In genomic region chr9:126796758-126797157, GRCh38 we compare ENCODE assay signal across 27 cellular contexts. TPM values are rescaled to one million over a fixed set of nuclear protein-coding genes. Genes with fewer than 3 reads are reported as not detected.
A peak's percentile ranks its signal among the peaks of the same experiment; 100 is the strongest.
DNase-seq lines count a peak whose midpoint lies in the region; ATAC-seq, FAIRE-seq and TF ChIP-seq lines count a peak whose summit lies in the region.
"Had no signal": no experiment of that assay in that cellular context is flagged by ENCODE, and none has a peak within 500 bp of the region (broad histone marks: within the 10 kb centered on the region; RNA-seq: fewer than 3 reads in every experiment).

No MANE protein-coding gene starts in this region.

- H3K27me3 ChIP-seq in H9 (ENCODE audit: insufficient read depth, low read length) (no peaks in the 10 kb centered on the region), K562 (ENCODE audit: control insufficient read depth in 2 of 2, insufficient read depth in 2 of 2, low read length in 2 of 2) (peaks cover 17 to 32% of the 10 kb centered on the region in 2 experiments; a peak in 4 of 5 replicates)
- H3K27me3 ChIP-seq: BLaER1 treated with 17β-estradiol and CSF1 and Interleukin-3, amounts not matched to agents 10 nM and 100 nM; Peyer's patch had no signal

- no peaks in the 10 kb centered on the region for H3K4me1 Mint-ChIP-seq in H9
- H3K4me1 Mint-ChIP-seq in type B pancreatic cell (ENCODE audit: unreplicated experiment) = peaks cover 2% of the 10 kb centered on the region

- H3K23ac ChIP-seq in H9 (ENCODE audit: insufficient read length, low read depth, low read length) = no peak overlapping the region

- peaks cover 2 to 4% of the 10 kb centered on the region in 2 experiments; a peak in 2 of 5 replicates for H3K9me3 Mint-ChIP-seq in H9
- no peaks in the 10 kb centered on the region for H3K9me3 Mint-ChIP-seq in type B pancreatic cell
- H3K9me3 Mint-ChIP-seq: CD4-positive, alpha-beta T cell had no signal

- ATAC-seq in K562 = peak; percentile 44; the same call in 2 of the 3 replicates
- ATAC-seq in HG02759 (IDR thresholded peaks at IDR 0.05; ENCODE audit: unreplicated experiment) = no peak
- ATAC-seq: A549 had no signal

- no peak overlapping the region for H3K4me3 Mint-ChIP-seq in H9
- no peak overlapping the region for H3K4me3 Mint-ChIP-seq in type B pancreatic cell
- H3K4me3 Mint-ChIP-seq: CD4-positive, alpha-beta T cell had no signal

- no peak overlapping the region for H4K91ac ChIP-seq in H9 (ENCODE audit: insufficient read length, low read depth, low read length)

- H3K36me3 Mint-ChIP-seq in H9 (ENCODE audit: insufficient read depth in 1 of 3, low read depth in 3 of 3) (no peaks in the 10 kb centered on the region), type B pancreatic cell (no peaks in the 10 kb centered on the region)

- no peak for TF ChIP-seq RAD21 in K562 (CRISPR knock-in tag; conservative IDR thresholded peaks at IDR 0.05 in 1 of 2, IDR thresholded peaks at IDR 0.05 in 1 of 2)

- no peak overlapping the region for H3K27ac Mint-ChIP-seq in H9
- H3K27ac Mint-ChIP-seq in type B pancreatic cell = no peak overlapping the region
- H3K27ac Mint-ChIP-seq: CD4-positive, alpha-beta T cell had no signal

- peak overlapping the region; percentile 73 for H2AFZ ChIP-seq in H9 (ENCODE audit: low read length)
- peak overlapping the region; percentile 41; the same call in 1 of the 2 replicates for H2AFZ ChIP-seq in OCI-LY7 (ENCODE audit: low read length)
- peak overlapping the region; percentile 60 for H2AFZ ChIP-seq in K562 (ENCODE audit: low read depth, low read length)

- no peak overlapping the region for H4K8ac ChIP-seq in H9 (replicated peaks; ENCODE audit: insufficient read length, low read depth, low read length)

- H2BK12ac ChIP-seq in H9 (ENCODE audit: insufficient read length, low read depth, low read length) = no peak overlapping the region

- H3K9ac ChIP-seq in H9 (ENCODE audit: extremely low read depth, insufficient read length, low read length) (peak overlapping the region; percentile 7), K562 (ENCODE audit: insufficient read depth in 1 of 2, low read depth in 2 of 2, low read length in 2 of 2) (no peak overlapping the region)
- H3K9ac ChIP-seq: BLaER1 treated with 17β-estradiol and CSF1 and Interleukin-3, amounts not matched to agents 10 nM and 100 nM; SK-N-SH had no signal

- POLR2A ChIA-PET in OCI-LY7 (lab: Charles Lee) (interaction anchor here (0.6 kb wide), 1 partner anchor 12 kb away, joined by 3 read pairs; no protein-coding TSS in a partner anchor), K562 (lab: Yijun Ruan, JAX) (interaction anchor here (0.8 kb wide), 1 partner anchor 20 kb away, joined by 4 read pairs; no protein-coding TSS in a partner anchor)

- no peak overlapping the region for H3K4ac ChIP-seq in H9 (ENCODE audit: low read depth, low read length)

- no peaks in the 10 kb centered on the region for H4K20me1 ChIP-seq in H9 (ENCODE audit: control insufficient read depth, insufficient read depth, insufficient read length)
- H4K20me1 ChIP-seq in OCI-LY7 (ENCODE audit: insufficient read depth, low read length) = no peaks in the 10 kb centered on the region
- H4K20me1 ChIP-seq in K562 (replicated peaks; ENCODE audit: control insufficient read depth, insufficient read depth, low read length) = no peaks in the 10 kb centered on the region
- H4K20me1 ChIP-seq: BLaER1 treated with 17β-estradiol and CSF1 and Interleukin-3, amounts not matched to agents 10 nM and 100 nM had no signal

- no peak overlapping the region for H3K4me3 ChIP-seq in OCI-LY7 (ENCODE audit: low read depth, low read length, poor library complexity, severe bottlenecking)
- H3K4me3 ChIP-seq in K562 = no peak overlapping the region
- H3K4me3 ChIP-seq: A549; BLaER1 treated with 17β-estradiol and CSF1 and Interleukin-3, amounts not matched to agents 10 nM and 100 nM; Peyer's patch had no signal

- intact Hi-C loops in OCI-LY7 (cut with micrococcal nuclease; ENCODE audit: unreplicated experiment) (no loop called here), K562 (cut with micrococcal nuclease) (no loop called here)

- TF ChIP-seq CTCF in H9 (conservative IDR thresholded peaks at IDR 0.05) = no peak
- no peak for TF ChIP-seq CTCF in OCI-LY7 (conservative IDR thresholded peaks at IDR 0.05; ENCODE audit: low read length)
- no peak for TF ChIP-seq CTCF in K562 (IDR thresholded peaks at IDR 0.05 in 2 of 3, conservative IDR thresholded peaks at IDR 0.05 in 1 of 3; ENCODE audit: insufficient read depth in 2 of 3, low read depth in 1 of 3, low read length in 3 of 3)
- no peak for TF ChIP-seq CTCF in type B pancreatic cell (conservative IDR thresholded peaks at IDR 0.05)

- H3K27me3 Mint-ChIP-seq in H9 (ENCODE audit: low read depth) (peaks cover 27% of the 10 kb centered on the region), type B pancreatic cell (peaks cover 7% of the 10 kb centered on the region)

- CTCF ChIA-PET in OCI-LY7 (lab: Charles Lee; ENCODE audit: unreplicated experiment) (no interaction called here), K562 (lab: Yijun Ruan, JAX; ENCODE audit: low intra/inter-chr PET ratio) (no interaction called here)

- no peak overlapping the region for H2BK5ac ChIP-seq in H9 (ENCODE audit: insufficient read length, low read length)

- H3T11ph ChIP-seq in H9 (ENCODE audit: low read length) = no peak overlapping the region

- H3K9me1 ChIP-seq in K562 (ENCODE audit: control insufficient read depth, insufficient read depth, low read length) = no peaks in the 10 kb centered on the region

- no peak overlapping the region for H3K14ac ChIP-seq in H9 (ENCODE audit: insufficient read depth, low read length)

- BruUV-seq in OCI-LY7 (replicated peaks; lab: Mats Ljungman, UMichigan) (no TSS peak), K562 (replicated peaks; lab: Mats Ljungman, UMichigan) (no TSS peak)

- no peak overlapping the region for H2BK15ac ChIP-seq in H9 (ENCODE audit: low read depth, low read length)

- H3K27ac ChIP-seq in H9 (ENCODE audit: insufficient read length, low read depth, low read length) (no peak overlapping the region), OCI-LY7 (ENCODE audit: low read depth, low read length, poor library complexity, severe bottlenecking) (no peak overlapping the region), K562 (ENCODE audit: extremely low read depth, low read depth, low read length) (no peak overlapping the region)
- H3K27ac ChIP-seq: A549; BLaER1 treated with 17β-estradiol and CSF1 and Interleukin-3, amounts not matched to agents 10 nM and 100 nM; Peyer's patch had no signal

- in situ Hi-C loops in K562 (cut with MboI) = no loop called here

- H3K4me2 ChIP-seq in H9 (ENCODE audit: insufficient read depth, insufficient read length, low read length) (no peak overlapping the region), OCI-LY7 (ENCODE audit: low read length) (no peak overlapping the region), K562 (ENCODE audit: insufficient read depth, low read length) (no peak overlapping the region; the same call in 1 of the 2 replicates)
- H3K4me2 ChIP-seq: A549; BLaER1 treated with 17β-estradiol and CSF1 and Interleukin-3, amounts not matched to agents 10 nM and 100 nM; SK-N-SH had no signal

- TF ChIP-seq POLR2A in K562 (conservative IDR thresholded peaks at IDR 0.05) = no peak

- no peak overlapping the region for H2BK20ac ChIP-seq in H9 (ENCODE audit: low read depth, low read length, poor library complexity, severe bottlenecking)

- H2AK5ac ChIP-seq in H9 (ENCODE audit: insufficient read length, low read length) = no peak overlapping the region

- H3K9me3 ChIP-seq in H9 (ENCODE audit: control insufficient read depth, low read depth, low read length) (no peaks in the 10 kb centered on the region), OCI-LY7 (ENCODE audit: low read length) (no peaks in the 10 kb centered on the region), K562 (replicated peaks; ENCODE audit: control insufficient read depth, insufficient read depth, low read depth, low read length) (no peaks in the 10 kb centered on the region)
- H3K9me3 ChIP-seq: Peyer's patch, SK-N-SH had no signal

- no peaks in the 10 kb centered on the region for H3K9me2 ChIP-seq in OCI-LY7 (ENCODE audit: insufficient read depth, low read length)
- H3K9me2 ChIP-seq: SK-N-SH had no signal

- H3K23me2 ChIP-seq in H9 (ENCODE audit: insufficient read length, low read depth, low read length, poor library complexity, severe bottlenecking) = no peaks in the 10 kb centered on the region

- H4K5ac ChIP-seq in H9 (ENCODE audit: insufficient read length, low read depth, low read length) = no peak overlapping the region

- DNase-seq in H9 (no peak), OCI-LY7 (ENCODE audit: low spot score) (no peak), K562 (ENCODE audit: extremely low read depth in 1 of 4, low spot score in 3 of 4) (peak in 3 of 4 experiments; percentile 17 to 34 (median 20)), type B pancreatic cell (ENCODE audit: extremely low spot score, unreplicated experiment) (peak; percentile 25)
- no peak for DNase-seq in activated T-cell treated with anti-CD3 and anti-CD28 coated beads, Interleukin-2, amount 50 U/mL, for 48 hours
- DNase-seq in NK-92 treated with Interleukin-12 subunit alpha and Interleukin-12 subunit beta, amount 100 ng/mL, for 24 hours (lab: John Stamatoyannopoulos, UW) = no peak
- DNase-seq: AML-193; CD4-positive, alpha-beta T cell; COR-L47; DMS53; IMR-90; NCI-H1092 treated with DMSO at 0.1 percent for 48 hours; NCI-H1436; NCI-H187; NCI-H2081 treated with DMSO at 0.1 percent for 48 hours; NCI-H2171; NCI-H226; NCI-H510A; NCI-H69; OCI-M1; Peyer's patch; SIG-M5; SK-N-SH had no signal

- no peak overlapping the region for H3K18ac ChIP-seq in H9 (ENCODE audit: insufficient read length, low read depth, low read length)

- H3K4me1 ChIP-seq in H9 (ENCODE audit: insufficient read depth, low read length) = no peaks in the 10 kb centered on the region
- no peaks in the 10 kb centered on the region for H3K4me1 ChIP-seq in OCI-LY7 (ENCODE audit: insufficient read depth, low read length, poor library complexity, severe bottlenecking)
- no peaks in the 10 kb centered on the region for H3K4me1 ChIP-seq in K562 (replicated peaks in 1 of 2; ENCODE audit: control insufficient read depth in 2 of 2, insufficient read depth in 2 of 2, low read length in 2 of 2)
- H3K4me1 ChIP-seq: Peyer's patch had no signal

- no peak for TF ChIP-seq EP300 in K562 (IDR thresholded peaks at IDR 0.05; ENCODE audit: low read length)

- H3K79me2 ChIP-seq in H9 (ENCODE audit: insufficient read depth, low read length) (no peaks in the 10 kb centered on the region), OCI-LY7 (ENCODE audit: insufficient read depth, low read depth, low read length) (no peaks in the 10 kb centered on the region), K562 (ENCODE audit: control insufficient read depth, insufficient read depth, low read length) (no peaks in the 10 kb centered on the region)

- no CpG with 5 or more reads among the region's 4 CpGs for WGBS in H9 (ENCODE audit: extremely low coverage, insufficient read length, low lambda C conversion rate)
- 29% methylated on average over 4 of the region's 4 CpGs for WGBS in K562 (ENCODE audit: insufficient coverage, low coverage, missing lambda C conversion rate)

- FAIRE-seq in K562 (lab: Jason Lieb, UNC) = peak; percentile 48
- FAIRE-seq: A549, H54 had no signal

- H2BK120ac ChIP-seq in H9 (ENCODE audit: low read depth, low read length, poor library complexity, severe bottlenecking) = no peak overlapping the region

- H3K56ac ChIP-seq in H9 (ENCODE audit: insufficient read length, low read depth, low read length) = no peak overlapping the region

- no peaks in the 10 kb centered on the region for H3K79me1 ChIP-seq in H9 (ENCODE audit: insufficient read depth, low read depth, low read length, poor library complexity, severe bottlenecking)

- H3K36me3 ChIP-seq in OCI-LY7 (ENCODE audit: insufficient read depth, low read length) (no peaks in the 10 kb centered on the region), K562 (ENCODE audit: control insufficient read depth, insufficient read depth, low read length) (no peaks in the 10 kb centered on the region)
- H3K36me3 ChIP-seq: BLaER1 treated with 17β-estradiol and CSF1 and Interleukin-3, amounts not matched to agents 10 nM and 100 nM; Peyer's patch had no signal

RNA-seq across cellular contexts. Expression of gene ZBTB43, which starts 8.1 kb away (rescaled TPM):
- total RNA-seq in H9 (2021) = 15.7 and 21.9 TPM in 2 replicates
- total RNA-seq in OCI-LY7 (2014; rRNA removed; shearing (Covaris generic)) = 3.3 and 4.1 TPM in 2 replicates
- total RNA-seq in OCI-LY7 (2022) = 6.4 and 7.6 TPM in 2 replicates
- total RNA-seq in K562 (2011; cell fraction: chromatin; rRNA removed; ENCODE audit: low replicate concordance) = 11.0 and 26.1 TPM in 2 replicates
- 8.8 and 20.3 TPM in 2 replicates for total RNA-seq in K562 (2011; cell fraction: nucleolus; rRNA removed)
- total RNA-seq in K562 (2011; cell fraction: nucleoplasm; rRNA removed) = 14.2 and 18.7 TPM in 2 replicates
- total RNA-seq in K562 (2014; rRNA removed) = 6.0 and 6.9 TPM in 2 replicates
- 9.1 and 10.3 TPM in 2 replicates for total RNA-seq in K562 (2014; rRNA removed; fragmentation: Illumina TruSeq; extraction: Trizol)
- 9.5 and 13.3 TPM in 2 replicates for total RNA-seq in K562 (2015; rRNA removed; fragmentation: Illumina TruSeq; extraction: Trizol)
- 8.7 and 15.0 TPM in 2 replicates for total RNA-seq in K562 (2021)
- polyA plus RNA-seq in K562 (2011; rRNA removed) = 11.9 and 13.8 TPM in 2 replicates
- 4.4 and 6.5 TPM in 2 replicates for polyA plus RNA-seq in K562 (2011; cell fraction: cytosol; rRNA removed)
- polyA plus RNA-seq in K562 (2011; cell fraction: nucleus; rRNA removed) = 5.8 and 10.6 TPM in 2 replicates
- 4.8 TPM in 2 replicates for polyA plus RNA-seq in K562 (2012)
- polyA plus RNA-seq in K562 (2014; fragmentation: Illumina TruSeq; extraction: Trizol) = 8.2 and 17.2 TPM in 2 replicates
- 1 to 10 TPM; 3.9 to 5.5 TPM for polyA plus RNA-seq in K562 (2014; fragmentation: Nextera tagmentation; extraction: Ambion mirVana)
- 6.6 and 7.1 TPM in 2 replicates for polyA plus RNA-seq in K562 (2014; rRNA removed)
- polyA minus RNA-seq in K562 (2011; rRNA and poly(A)+ RNA removed) = 10.3 and 10.4 TPM in 2 replicates
- 7.1 and 7.2 TPM in 2 replicates for polyA minus RNA-seq in K562 (2011; cell fraction: cytosol; rRNA and poly(A)+ RNA removed)
- 9.7 and 11.2 TPM in 2 replicates for polyA minus RNA-seq in K562 (2011; cell fraction: nucleus; rRNA and poly(A)+ RNA removed)
- total RNA-seq in type B pancreatic cell (ENCODE audit: low replicate concordance) = 16.7 and 19.5 TPM in 2 replicates

Comparison
In these comparisons a context has a peak if more than half of its experiments do, and no peak if none do; other contexts are left out.
1. DNase-seq: peak in K562 (3 of 4) and type B pancreatic cell (single experiment); none in H9 (single experiment), OCI-LY7 (single experiment), activated T-cell treated with anti-CD3 and anti-CD28 coated beads, Interleukin-2, amount 50 U/mL, for 48 hours (0 of 2) and NK-92 treated with Interleukin-12 subunit alpha and Interleukin-12 subunit beta, amount 100 ng/mL, for 24 hours (single experiment).
2. Peak in every context shown above with its lines, with median percentiles within 50 percentile points of each other: H2AFZ ChIP-seq.